ENCODE assay signal across 34 cellular contexts in the genomic region with DNA sequence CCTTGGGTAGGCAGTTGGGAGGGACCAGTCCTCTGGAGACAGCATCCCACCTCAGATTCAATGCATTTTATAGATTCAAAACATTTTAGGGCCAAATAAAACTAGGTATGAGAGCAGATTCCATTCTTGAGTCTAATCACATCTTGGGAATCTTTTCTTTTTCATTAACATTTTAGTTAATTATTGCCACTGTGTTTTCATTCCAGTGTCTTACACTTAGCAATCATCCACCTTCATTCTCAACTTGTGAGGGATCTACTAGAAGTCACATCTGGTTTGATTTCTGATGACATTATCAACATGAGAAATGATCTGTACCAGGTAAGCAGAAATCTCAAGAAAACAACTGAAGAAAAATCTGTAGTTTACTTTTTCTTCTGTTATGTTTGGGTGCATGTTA.
DNase-seq lines count a peak whose midpoint lies in the region; ATAC-seq, FAIRE-seq and TF ChIP-seq lines count a peak whose summit lies in the region.
"Had no signal": no experiment of that assay in that cellular context is flagged by ENCODE, and none has a peak within 500 bp of the region (broad histone marks: within the 10 kb centered on the region; RNA-seq: fewer than 3 reads in every experiment).

No MANE protein-coding gene starts in this region.

- H3K27me3 ChIP-seq in pancreas = no peaks in the 10 kb centered on the region
- H3K27me3 ChIP-seq: adrenal gland, brain microvascular endothelial cell, esophagus muscularis mucosa, right lobe of liver, stomach, tibial nerve had no signal

- H3K27me3 Mint-ChIP-seq in activated CD8-positive, alpha-beta memory T cell treated with anti-CD3 and anti-CD28 coated beads, Interleukin-2, amount 10 ng/mL, durations not matched to agents 7 days and 5 days = no peaks in the 10 kb centered on the region
- H3K27me3 Mint-ChIP-seq in activated CD8-positive, alpha-beta T cell treated with anti-CD3 and anti-CD28 coated beads, Interleukin-2, amount 10 ng/mL, durations not matched to agents 7 days and 5 days (ENCODE audit: low read depth) = no peaks in the 10 kb centered on the region
- H3K27me3 Mint-ChIP-seq in stimulated activated memory B cell treated with anti-CD40 and anti-IgM and Interleukin-4, amounts not matched to agents 10 μg/mL and 1 μg/mL and 100 μg/mL, for 72 hours = no peaks in the 10 kb centered on the region
- no peaks in the 10 kb centered on the region for H3K27me3 Mint-ChIP-seq in progenitor cell of endocrine pancreas

- H3K9me3 ChIP-seq in pancreas = no peaks in the 10 kb centered on the region
- H3K9me3 ChIP-seq: esophagus muscularis mucosa, right lobe of liver, stomach, tibial nerve had no signal

- H3K36me3 Mint-ChIP-seq in activated CD8-positive, alpha-beta memory T cell treated with anti-CD3 and anti-CD28 coated beads, Interleukin-2, amount 10 ng/mL, durations not matched to agents 7 days and 5 days = peaks cover 84% of the 10 kb centered on the region
- H3K36me3 Mint-ChIP-seq in activated CD8-positive, alpha-beta T cell treated with anti-CD3 and anti-CD28 coated beads, Interleukin-2, amount 10 ng/mL, durations not matched to agents 7 days and 5 days (ENCODE audit: low read depth) = peaks cover 87% of the 10 kb centered on the region
- H3K36me3 Mint-ChIP-seq in stimulated activated memory B cell treated with anti-CD40 and anti-IgM and Interleukin-4, amounts not matched to agents 10 μg/mL and 1 μg/mL and 100 μg/mL, for 72 hours = peaks cover 80% of the 10 kb centered on the region
- peaks cover 20% of the 10 kb centered on the region for H3K36me3 Mint-ChIP-seq in progenitor cell of endocrine pancreas (ENCODE audit: insufficient read depth)

- intact Hi-C loops in pancreas (cut with DNase I) = no loop called here

- H3K27ac ChIP-seq in pancreas = no peak overlapping the region
- H3K27ac ChIP-seq: adrenal gland, brain microvascular endothelial cell, esophagus muscularis mucosa, parathyroid adenoma, right lobe of liver, stomach, tibial nerve had no signal

- no peak for ATAC-seq in activated CD8-positive, alpha-beta memory T cell treated with anti-CD3 and anti-CD28 coated beads, Interleukin-2, amount 10 ng/mL, durations not matched to agents 7 days and 5 days
- no peak for ATAC-seq in activated CD8-positive, alpha-beta T cell treated with anti-CD3 and anti-CD28 coated beads, Interleukin-2, amount 10 ng/mL, durations not matched to agents 7 days and 5 days
- ATAC-seq in stimulated activated memory B cell treated with anti-CD40 and anti-IgM and Interleukin-4, amounts not matched to agents 10 μg/mL and 1 μg/mL and 100 μg/mL, for 72 hours = no peak
- ATAC-seq in GM19455 (IDR thresholded peaks at IDR 0.05; ENCODE audit: unreplicated experiment) (no peak), pancreas (no peak)
- ATAC-seq: activated CD4-positive, CD25-positive, alpha-beta regulatory T cell treated with anti-CD3 and anti-CD28 coated beads, Interleukin-2, amount 50 U/mL, for 24 hours; GM23338; left ventricle myocardium superior had no signal

- no peak for DNase-seq in activated CD8-positive, alpha-beta memory T cell treated with anti-CD3 and anti-CD28 coated beads, Interleukin-2, amount 10 ng/mL, durations not matched to agents 7 days and 5 days
- no peak for DNase-seq in activated CD8-positive, alpha-beta memory T cell treated with anti-CD3 and anti-CD28 coated beads, Interleukin-2, amount 50 U/mL, for 48 hours
- DNase-seq in activated CD8-positive, alpha-beta T cell treated with anti-CD3 and anti-CD28 coated beads, Interleukin-2, amount 10 ng/mL, durations not matched to agents 7 days and 5 days = no peak
- no peak for DNase-seq in pancreas
- no peak for DNase-seq in progenitor cell of endocrine pancreas (ENCODE audit: low spot score, unreplicated experiment)
- DNase-seq: adrenal gland; AML-193; brain microvascular endothelial cell; COR-L47; DMS79; effector CD8-positive, alpha-beta T cell; GF-D8; left ventricle myocardium superior; midbrain; NCI-H1694; NCI-H2171 treated with DMSO at 0.1 percent for 48 hours; NCI-H526; right lobe of liver; stimulated activated CD4-positive, alpha-beta T cell treated with anti-CD3 and anti-CD28 coated beads, Interleukin-12 subunit alpha, Interleukin-12 subunit beta, amount 100 ng/mL, for 4 hours; stimulated activated CD4-positive, alpha-beta T cell treated with anti-CD3 and anti-CD28 coated beads, Interleukin-4, amount 100 ng/mL, for 24 hours; stomach had no signal

- no peak overlapping the region for H3K4me3 ChIP-seq in pancreas
- H3K4me3 ChIP-seq: adrenal gland, esophagus muscularis mucosa, GM23338, right lobe of liver, stomach, tibial nerve had no signal

- peaks cover 5% of the 10 kb centered on the region for H3K9me3 Mint-ChIP-seq in activated CD8-positive, alpha-beta memory T cell treated with anti-CD3 and anti-CD28 coated beads, Interleukin-2, amount 10 ng/mL, durations not matched to agents 7 days and 5 days (ENCODE audit: low read depth)
- H3K9me3 Mint-ChIP-seq in activated CD8-positive, alpha-beta T cell treated with anti-CD3 and anti-CD28 coated beads, Interleukin-2, amount 10 ng/mL, durations not matched to agents 7 days and 5 days (ENCODE audit: insufficient read depth) = peaks cover 12% of the 10 kb centered on the region
- H3K9me3 Mint-ChIP-seq in stimulated activated memory B cell treated with anti-CD40 and anti-IgM and Interleukin-4, amounts not matched to agents 10 μg/mL and 1 μg/mL and 100 μg/mL, for 72 hours = no peaks in the 10 kb centered on the region
- H3K9me3 Mint-ChIP-seq in progenitor cell of endocrine pancreas (ENCODE audit: low read depth) = no peaks in the 10 kb centered on the region
- H3K9me3 Mint-ChIP-seq: GM23338 had no signal

- peaks cover 70% of the 10 kb centered on the region for H3K4me1 Mint-ChIP-seq in activated CD8-positive, alpha-beta memory T cell treated with anti-CD3 and anti-CD28 coated beads, Interleukin-2, amount 10 ng/mL, durations not matched to agents 7 days and 5 days
- H3K4me1 Mint-ChIP-seq in activated CD8-positive, alpha-beta T cell treated with anti-CD3 and anti-CD28 coated beads, Interleukin-2, amount 10 ng/mL, durations not matched to agents 7 days and 5 days (ENCODE audit: low read depth) = peaks cover 84% of the 10 kb centered on the region
- peaks cover 37% of the 10 kb centered on the region for H3K4me1 Mint-ChIP-seq in stimulated activated memory B cell treated with anti-CD40 and anti-IgM and Interleukin-4, amounts not matched to agents 10 μg/mL and 1 μg/mL and 100 μg/mL, for 72 hours
- H3K4me1 Mint-ChIP-seq in progenitor cell of endocrine pancreas (ENCODE audit: low read depth) = no peaks in the 10 kb centered on the region
- H3K4me1 Mint-ChIP-seq: GM23338 had no signal

- no peaks in the 10 kb centered on the region for H3K4me1 ChIP-seq in pancreas
- H3K4me1 ChIP-seq: parathyroid adenoma, right lobe of liver, tibial nerve had no signal

- POLR2A ChIA-PET in activated CD8-positive, alpha-beta T cell treated with anti-CD3 and anti-CD28 coated beads, Interleukin-2, amount 10 ng/mL, durations not matched to agents 7 days and 5 days (lab: Charles Lee) = no interaction called here

- CTCF ChIA-PET in activated CD8-positive, alpha-beta memory T cell treated with anti-CD3 and anti-CD28 coated beads, Interleukin-2, amount 10 ng/mL, durations not matched to agents 7 days and 5 days (lab: Charles Lee) = interaction anchor here (2.8 kb wide), 1 partner anchor 10 kb away, joined by 21 read pairs; no protein-coding TSS in a partner anchor
- CTCF ChIA-PET in activated CD8-positive, alpha-beta T cell treated with anti-CD3 and anti-CD28 coated beads, Interleukin-2, amount 10 ng/mL, durations not matched to agents 7 days and 5 days (lab: Charles Lee) = interaction anchor here (0.9 to 4.6 kb wide), 3 partner anchors 9 to 42 kb away, joined by 3 to 39 read pairs (median 9); no protein-coding TSS in a partner anchor

- peak overlapping the region; percentile 2 for H3K27ac Mint-ChIP-seq in activated CD8-positive, alpha-beta memory T cell treated with anti-CD3 and anti-CD28 coated beads, Interleukin-2, amount 10 ng/mL, durations not matched to agents 7 days and 5 days
- peak overlapping the region; percentile 32 for H3K27ac Mint-ChIP-seq in activated CD8-positive, alpha-beta T cell treated with anti-CD3 and anti-CD28 coated beads, Interleukin-2, amount 10 ng/mL, durations not matched to agents 7 days and 5 days
- H3K27ac Mint-ChIP-seq in stimulated activated memory B cell treated with anti-CD40 and anti-IgM and Interleukin-4, amounts not matched to agents 10 μg/mL and 1 μg/mL and 100 μg/mL, for 72 hours = peak overlapping the region; percentile 94
- H3K27ac Mint-ChIP-seq in progenitor cell of endocrine pancreas = no peak overlapping the region

- H3K36me3 ChIP-seq in pancreas = peaks cover 3 to 40% (median 7%) of the 10 kb centered on the region in 3 donors

- no peak for TF ChIP-seq CTCF in pancreas (IDR thresholded peaks at IDR 0.05)
- TF ChIP-seq CTCF in progenitor cell of endocrine pancreas (IDR thresholded peaks at IDR 0.05; ENCODE audit: unreplicated experiment) = no peak

- H3K4me3 Mint-ChIP-seq in activated CD8-positive, alpha-beta memory T cell treated with anti-CD3 and anti-CD28 coated beads, Interleukin-2, amount 10 ng/mL, durations not matched to agents 7 days and 5 days = no peak overlapping the region
- no peak overlapping the region for H3K4me3 Mint-ChIP-seq in activated CD8-positive, alpha-beta T cell treated with anti-CD3 and anti-CD28 coated beads, Interleukin-2, amount 10 ng/mL, durations not matched to agents 7 days and 5 days
- H3K4me3 Mint-ChIP-seq in stimulated activated memory B cell treated with anti-CD40 and anti-IgM and Interleukin-4, amounts not matched to agents 10 μg/mL and 1 μg/mL and 100 μg/mL, for 72 hours = no peak overlapping the region
- no peak overlapping the region for H3K4me3 Mint-ChIP-seq in progenitor cell of endocrine pancreas (ENCODE audit: low read depth)
- H3K4me3 Mint-ChIP-seq: GM23338 had no signal

- FAIRE-seq in islet of Langerhans (lab: Jason Lieb, UNC) (peak; percentile 36), pancreas (lab: Jason Lieb, UNC) (no peak)
- FAIRE-seq: A204.1, frontal cortex, GM18507, RCC 7860, TTC549 had no signal
